In genomic region chr12:108778053-108778452, GRCh38 we compare ENCODE assay signal across 20 cellular contexts.
"Had no signal": no experiment of that assay in that cellular context is flagged by ENCODE, and none has a peak within 500 bp of the region (broad histone marks: within the 10 kb centered on the region; RNA-seq: fewer than 3 reads in every experiment).

No MANE protein-coding gene starts in this region.

- DNase-seq: activated CD4-positive, alpha-beta T cell treated with anti-CD3 and anti-CD28 coated beads, Interleukin-2, amount 50 U/mL, for 1 hour; activated CD4-positive, CD25-positive, alpha-beta regulatory T cell treated with anti-CD3 and anti-CD28 coated beads, Interleukin-2, amount 50 U/mL, for 72 hours; activated CD8-positive, alpha-beta T cell treated with anti-CD3 and anti-CD28 coated beads for 36 hours; activated gamma-delta T cell treated with Interleukin-2 at 50 U/mL for 16 hours; activated naive CD8-positive, alpha-beta T cell treated with anti-CD3 and anti-CD28 coated beads, Interleukin-2, amount 50 U/mL, for 24 hours; activated T-cell treated with anti-CD3 and anti-CD28 coated beads, Interleukin-2, amount 50 U/mL, for 4 hours; amygdala; central memory CD4-positive, alpha-beta T cell; islet precursor cell; left ventricle myocardium inferior; nucleus accumbens; stimulated activated CD4-positive, alpha-beta T cell treated with anti-CD3 and anti-CD28 coated beads, Interleukin-15, amount 100 ng/mL, for 24 hours; stimulated activated CD4-positive, alpha-beta T cell treated with anti-CD3 and anti-CD28 coated beads, Interleukin-2, amount 100 ng/mL, for 24 hours; stimulated activated naive B cell treated with anti-CD40 and anti-IgM and Interleukin-4, amounts not matched to agents 10 μg/mL and 1 μg/mL and 100 μg/mL, for 72 hours; stomach; thyroid gland; upper lobe of left lung had no signal

- ATAC-seq: activated CD8-positive, alpha-beta T cell treated with anti-CD3 and anti-CD28 coated beads for 36 hours; activated naive CD8-positive, alpha-beta T cell treated with anti-CD3 and anti-CD28 coated beads, Interleukin-2, amount 50 U/mL, for 24 hours; activated T-cell treated with anti-CD3 and anti-CD28 coated beads, Interleukin-2, amount 50 U/mL, for 4 hours; activated T-helper 17 cell treated with anti-CD3 and anti-CD28 coated beads, Interleukin-2, amount 50 U/mL, for 72 hours; gastroesophageal sphincter; stimulated activated naive B cell treated with anti-CD40 and anti-IgM and Interleukin-4, amounts not matched to agents 10 μg/mL and 1 μg/mL and 100 μg/mL, for 72 hours had no signal

- H3K4me3 Mint-ChIP-seq: activated CD8-positive, alpha-beta T cell treated with anti-CD3 and anti-CD28 coated beads for 36 hours; activated naive CD4-positive, alpha-beta T cell treated with anti-CD3 and anti-CD28 coated beads, Interleukin-2, amount 50 U/mL, for 24 hours; activated naive CD8-positive, alpha-beta T cell treated with anti-CD3 and anti-CD28 coated beads, Interleukin-2, amount 50 U/mL, for 24 hours; activated T-cell treated with anti-CD3 and anti-CD28 coated beads, Interleukin-2, amount 50 U/mL, for 4 hours; activated T-helper 17 cell treated with anti-CD3 and anti-CD28 coated beads, Interleukin-2, amount 50 U/mL, for 72 hours; stimulated activated naive B cell treated with anti-CD40 and anti-IgM and Interleukin-4, amounts not matched to agents 10 μg/mL and 1 μg/mL and 100 μg/mL, for 72 hours had no signal

- H3K27me3 Mint-ChIP-seq: activated CD8-positive, alpha-beta T cell treated with anti-CD3 and anti-CD28 coated beads for 36 hours; activated naive CD4-positive, alpha-beta T cell treated with anti-CD3 and anti-CD28 coated beads, Interleukin-2, amount 50 U/mL, for 24 hours; activated naive CD8-positive, alpha-beta T cell treated with anti-CD3 and anti-CD28 coated beads, Interleukin-2, amount 50 U/mL, for 24 hours; activated T-helper 17 cell treated with anti-CD3 and anti-CD28 coated beads, Interleukin-2, amount 50 U/mL, for 72 hours; stimulated activated naive B cell treated with anti-CD40 and anti-IgM and Interleukin-4, amounts not matched to agents 10 μg/mL and 1 μg/mL and 100 μg/mL, for 72 hours had no signal

- H3K36me3 Mint-ChIP-seq: activated naive CD4-positive, alpha-beta T cell treated with anti-CD3 and anti-CD28 coated beads, Interleukin-2, amount 50 U/mL, for 24 hours had no signal

- H3K4me1 Mint-ChIP-seq: activated naive CD4-positive, alpha-beta T cell treated with anti-CD3 and anti-CD28 coated beads, Interleukin-2, amount 50 U/mL, for 24 hours; activated T-helper 17 cell treated with anti-CD3 and anti-CD28 coated beads, Interleukin-2, amount 50 U/mL, for 72 hours had no signal

- H3K9me3 Mint-ChIP-seq: activated CD8-positive, alpha-beta T cell treated with anti-CD3 and anti-CD28 coated beads for 36 hours; activated naive CD4-positive, alpha-beta T cell treated with anti-CD3 and anti-CD28 coated beads, Interleukin-2, amount 50 U/mL, for 24 hours; activated naive CD8-positive, alpha-beta T cell treated with anti-CD3 and anti-CD28 coated beads, Interleukin-2, amount 50 U/mL, for 24 hours; activated T-cell treated with anti-CD3 and anti-CD28 coated beads, Interleukin-2, amount 50 U/mL, for 4 hours; activated T-helper 17 cell treated with anti-CD3 and anti-CD28 coated beads, Interleukin-2, amount 50 U/mL, for 72 hours; stimulated activated naive B cell treated with anti-CD40 and anti-IgM and Interleukin-4, amounts not matched to agents 10 μg/mL and 1 μg/mL and 100 μg/mL, for 72 hours had no signal

- H3K27ac Mint-ChIP-seq: activated CD8-positive, alpha-beta T cell treated with anti-CD3 and anti-CD28 coated beads for 36 hours; activated naive CD4-positive, alpha-beta T cell treated with anti-CD3 and anti-CD28 coated beads, Interleukin-2, amount 50 U/mL, for 24 hours; activated naive CD8-positive, alpha-beta T cell treated with anti-CD3 and anti-CD28 coated beads, Interleukin-2, amount 50 U/mL, for 24 hours; activated T-helper 17 cell treated with anti-CD3 and anti-CD28 coated beads, Interleukin-2, amount 50 U/mL, for 72 hours; stimulated activated naive B cell treated with anti-CD40 and anti-IgM and Interleukin-4, amounts not matched to agents 10 μg/mL and 1 μg/mL and 100 μg/mL, for 72 hours had no signal
